ENCODE assay signal across 31 cellular contexts in the genomic region with DNA sequence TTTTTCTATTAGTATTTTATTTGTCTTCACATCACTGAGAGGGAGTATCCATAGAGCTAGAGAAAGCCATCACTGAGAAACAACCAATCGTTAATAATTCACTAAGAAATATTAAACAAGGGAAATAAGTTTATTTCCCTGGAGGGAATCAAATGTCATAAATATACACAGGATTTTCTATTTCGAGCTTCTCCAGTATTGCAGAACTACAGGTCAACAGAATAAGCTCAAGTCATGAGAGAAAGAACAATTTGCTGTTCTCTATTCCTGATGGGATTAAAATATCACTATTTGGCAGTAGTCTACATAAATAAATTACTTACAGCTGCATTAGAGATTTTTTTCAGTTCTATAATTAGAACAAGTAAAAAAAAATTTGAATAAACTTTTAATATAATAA. TPM values are rescaled to one million over a fixed set of nuclear protein-coding genes. Genes with fewer than 3 reads are reported as not detected.
"Had no signal": no experiment of that assay in that cellular context is flagged by ENCODE, and none has a peak within 500 bp of the region (broad histone marks: within the 10 kb centered on the region; RNA-seq: fewer than 3 reads in every experiment).

No MANE protein-coding gene starts in this region.

- H3K36me3 ChIP-seq: ascending aorta, breast epithelium, cardiac muscle cell, colonic mucosa, esophagus squamous epithelium, gastroesophageal sphincter had no signal

- H3K9me3 ChIP-seq: ascending aorta, breast epithelium, colonic mucosa, esophagus squamous epithelium, gastroesophageal sphincter had no signal

- H3K4me1 ChIP-seq: breast epithelium, colonic mucosa had no signal

- ATAC-seq: activated CD4-positive, alpha-beta T cell treated with anti-CD3 and anti-CD28 coated beads for 36 hours; activated CD8-positive, alpha-beta memory T cell treated with anti-CD3 and anti-CD28 coated beads, Interleukin-2, amount 10 ng/mL, durations not matched to agents 7 days and 5 days; activated CD8-positive, alpha-beta T cell treated with anti-CD3 and anti-CD28 coated beads, Interleukin-2, amount 10 ng/mL, durations not matched to agents 7 days and 5 days; activated naive CD4-positive, alpha-beta T cell treated with anti-CD3 and anti-CD28 coated beads, Interleukin-2, amount 50 U/mL, for 72 hours; gastroesophageal sphincter had no signal

- H3K27ac ChIP-seq: ascending aorta, breast epithelium, cardiac muscle cell, colonic mucosa, epithelial cell of prostate, gastroesophageal sphincter had no signal

- H3K4me3 ChIP-seq: ascending aorta, breast epithelium, cardiac muscle cell, colonic mucosa, esophagus squamous epithelium, gastroesophageal sphincter had no signal

- DNase-seq: activated CD4-positive, alpha-beta memory T cell treated with anti-CD3 and anti-CD28 coated beads for 36 hours; activated CD4-positive, alpha-beta T cell treated with anti-CD3 and anti-CD28 coated beads for 36 hours; activated CD4-positive, alpha-beta T cell treated with anti-CD3 and anti-CD28 coated beads, Interleukin-2, amount 10 ng/mL, durations not matched to agents 24 days and 14 days; activated CD4-positive, CD25-positive, alpha-beta regulatory T cell; activated CD4-positive, CD25-positive, alpha-beta regulatory T cell treated with anti-CD3 and anti-CD28 coated beads, Interleukin-2, amount 50 U/mL, for 72 hours; activated CD8-positive, alpha-beta memory T cell treated with anti-CD3 and anti-CD28 coated beads, Interleukin-2, amount 10 ng/mL, durations not matched to agents 7 days and 5 days; activated CD8-positive, alpha-beta memory T cell treated with anti-CD3 and anti-CD28 coated beads, Interleukin-2, amount 50 U/mL, for 4 hours; activated CD8-positive, alpha-beta T cell treated with anti-CD3 and anti-CD28 coated beads, Interleukin-2, amount 10 ng/mL, durations not matched to agents 7 days and 5 days; activated gamma-delta T cell; activated naive CD4-positive, alpha-beta T cell; activated naive CD4-positive, alpha-beta T cell treated with anti-CD3 and anti-CD28 coated beads, Interleukin-2, amount 10 ng/mL, durations not matched to agents 7 days and 5 days; activated naive CD8-positive, alpha-beta T cell treated with anti-CD3 and anti-CD28 coated beads, Interleukin-2, amount 10 ng/mL, durations not matched to agents 7 days and 5 days; activated T-cell treated with anti-CD3 and anti-CD28 coated beads, Interleukin-2, amount 50 U/mL, for 1 hour; activated T-cell treated with anti-CD3 and anti-CD28 coated beads, Interleukin-2, amount 50 U/mL, for 48 hours; central memory CD4-positive, alpha-beta T cell; cerebellar nuclear complex; colonic mucosa; effector CD8-positive, alpha-beta T cell; esophagus squamous epithelium; foreskin melanocyte; T-helper 2 cell had no signal

RNA-seq across cellular contexts. Expression of gene FAM162B, which starts 2.2 kb away (rescaled TPM):
- total RNA-seq: activated CD4-positive, alpha-beta memory T cell treated with anti-CD3 and anti-CD28 coated beads for 36 hours; activated CD4-positive, alpha-beta T cell treated with anti-CD3 and anti-CD28 coated beads for 36 hours; activated CD4-positive, alpha-beta T cell treated with anti-CD3 and anti-CD28 coated beads, Interleukin-2, amount 10 ng/mL, durations not matched to agents 24 days and 14 days; activated CD8-positive, alpha-beta memory T cell treated with anti-CD3 and anti-CD28 coated beads for 36 hours; activated CD8-positive, alpha-beta memory T cell treated with anti-CD3 and anti-CD28 coated beads, Interleukin-2, amount 10 ng/mL, durations not matched to agents 7 days and 5 days; activated CD8-positive, alpha-beta T cell treated with anti-CD3 and anti-CD28 coated beads, Interleukin-2, amount 10 ng/mL, durations not matched to agents 7 days and 5 days; activated naive CD4-positive, alpha-beta T cell treated with anti-CD3 and anti-CD28 coated beads, Interleukin-2, amount 50 U/mL, for 72 hours; activated naive CD8-positive, alpha-beta T cell treated with anti-CD3 and anti-CD28 coated beads, Interleukin-2, amount 10 ng/mL, durations not matched to agents 7 days and 5 days; activated T-helper 1 cell treated with anti-CD3 and anti-CD28 coated beads, Interleukin-12 subunit alpha, Interleukin-12 subunit beta, Interleukin-2, Interleukin-4 antibody, amounts not matched to agents 30 ng/mL and 10 ng/mL and 1 ng/mL, durations not matched to agents 14 hours and 24 hours and 36 hours; ascending aorta; cardiac muscle cell; endothelial cell of umbilical vein; T-helper 1 cell treated with Interleukin-12 subunit alpha and Interleukin-12 subunit beta and Interleukin-4 antibody, amounts not matched to agents 30 ng/mL and 1 ng/mL, for 36 hours had no signal
